ENCODE assay signal across 8 cellular contexts in the genomic region with DNA sequence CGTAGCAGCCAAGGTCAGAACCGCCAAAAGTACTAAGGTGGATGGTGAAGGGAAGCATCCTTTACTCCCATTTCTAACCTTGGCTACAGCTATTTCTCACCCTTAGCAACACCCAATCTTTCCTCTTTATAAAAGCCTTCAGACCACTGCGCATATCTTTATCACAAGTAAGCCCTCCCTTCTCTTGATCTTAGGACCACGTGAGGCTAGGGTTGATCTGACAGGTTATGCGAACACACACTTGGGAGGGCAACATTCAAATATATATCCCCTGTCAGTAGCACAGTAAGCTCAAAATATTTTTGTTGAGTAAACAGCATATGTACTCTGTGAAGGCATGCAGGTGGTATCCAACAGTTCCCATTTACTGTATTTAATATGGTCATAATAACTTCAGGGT. TPM values are rescaled to one million over a fixed set of nuclear protein-coding genes. Genes with fewer than 3 reads are reported as not detected.
DNase-seq lines count a peak whose midpoint lies in the region; TF ChIP-seq lines count a peak whose summit lies in the region.

No MANE protein-coding gene starts in this region.

- peaks cover 21% of the 10 kb centered on the region for H3K4me1 ChIP-seq in Caco-2
- peaks cover 14 to 24% of the 10 kb centered on the region in 2 donors for H3K4me1 ChIP-seq in duodenal mucosa (ENCODE audit: control insufficient read depth in 1 of 2, insufficient read depth in 2 of 2, low read length in 2 of 2)
- H3K4me1 ChIP-seq in osteoblast (ENCODE audit: insufficient read depth, low read length): peaks cover 33% of the 10 kb centered on the region
- peaks cover 13% of the 10 kb centered on the region for H3K4me1 ChIP-seq in HAP-1

- H3K27ac ChIP-seq in duodenal mucosa (ENCODE audit: low read depth, low read length): no peak overlapping the region
- H3K27ac ChIP-seq in osteoblast (ENCODE audit: low read depth, low read length): peak overlapping the region; percentile 79

- H3K27me3 Mint-ChIP-seq in Caco-2 (ENCODE audit: insufficient read depth, unreplicated experiment): no peaks in the 10 kb centered on the region

- H3K9me3 ChIP-seq in Caco-2 (no peaks in the 10 kb centered on the region), MG63 (no peaks in the 10 kb centered on the region), duodenal mucosa (ENCODE audit: control insufficient read depth in 1 of 2, low read length in 2 of 2) (no peaks in the 10 kb centered on the region), osteoblast (ENCODE audit: low read depth, low read length) (no peaks in the 10 kb centered on the region), HAP-1 (no peaks in the 10 kb centered on the region)

- no peaks in the 10 kb centered on the region for H3K36me3 Mint-ChIP-seq in Caco-2 (ENCODE audit: insufficient read depth, unreplicated experiment)

- H3K4me3 ChIP-seq in Caco-2 (ENCODE audit: low read depth, low read length) (peak overlapping the region; percentile 86), MG63 (peak overlapping the region; percentile 61), duodenal mucosa (ENCODE audit: low read depth in 1 of 2, low read length in 2 of 2) (peak overlapping the region; percentile 84 to 89), osteoblast (ENCODE audit: insufficient read depth, low read length) (peak overlapping the region; percentile 74), HAP-1 (no peak overlapping the region; the same call in 1 of the 2 replicates)

- TF ChIP-seq CTCF in Caco-2 (IDR thresholded peaks at IDR 0.05; ENCODE audit: insufficient read depth in 1 of 2, low read depth in 1 of 2, low read length in 1 of 2, severe bottlenecking in 1 of 2, unreplicated experiment in 1 of 2) (no peak), osteoblast (IDR thresholded peaks at IDR 0.05; ENCODE audit: extremely low read depth, low read depth, low read length) (no peak)

- no peaks in the 10 kb centered on the region for H3K36me3 ChIP-seq in Caco-2 (ENCODE audit: control insufficient read depth, insufficient read depth, low read length)
- H3K36me3 ChIP-seq in MG63: no peaks in the 10 kb centered on the region
- no peaks in the 10 kb centered on the region for H3K36me3 ChIP-seq in duodenal mucosa (ENCODE audit: control insufficient read depth in 1 of 2, insufficient read depth in 2 of 2, low read length in 2 of 2)
- H3K36me3 ChIP-seq in osteoblast (ENCODE audit: insufficient read depth, low read length): no peaks in the 10 kb centered on the region
- H3K36me3 ChIP-seq in HAP-1 (replicated peaks): no peaks in the 10 kb centered on the region

- BruUV-seq in Caco-2 (replicated peaks; lab: Mats Ljungman, UMichigan): no TSS peak

- peak overlapping the region; percentile 83 for H3K4me3 Mint-ChIP-seq in Caco-2 (ENCODE audit: unreplicated experiment)

- peak overlapping the region; percentile 9 for H3K27ac Mint-ChIP-seq in Caco-2 (ENCODE audit: unreplicated experiment)

- DNase-seq in Caco-2 (no peak), MG63 (no peak), osteoblast (ENCODE audit: insufficient read length, low spot score, missing footprints) (no peak), mucosa of gallbladder (ENCODE audit: low spot score) (no peak), dedifferentiated amniotic fluid mesenchymal stem cell (ENCODE audit: extremely low spot score) (no peak), HAP-1 (ENCODE audit: low spot score in 2 of 2) (no peak), DMS79 treated with DMSO at 0.1 percent for 48 hours (lab: John Stamatoyannopoulos, UW) (no peak)

- H2AFZ ChIP-seq in osteoblast (ENCODE audit: low read length): peak overlapping the region; percentile 55

- intact Hi-C loops in Caco-2 (cut with micrococcal nuclease; ENCODE audit: unreplicated experiment): loop anchor here (5.0 kb wide), 1 partner anchor 39 kb away; no protein-coding TSS in a partner anchor

- H3K9ac ChIP-seq in duodenal mucosa (ENCODE audit: low read depth in 1 of 2, low read length in 2 of 2): peak overlapping the region; percentile 8 to 73

- H4K20me1 ChIP-seq in osteoblast (ENCODE audit: insufficient read depth, low read length): no peaks in the 10 kb centered on the region

- in situ Hi-C loops in HAP-1 (cut with MboI; ENCODE audit: low sequenced_read_pairs): no loop called here

- POLR2A ChIA-PET in Caco-2 (lab: Charles Lee): no interaction called here

- H3K27me3 ChIP-seq in Caco-2 (replicated peaks; ENCODE audit: control insufficient read depth, insufficient read depth, low read length) (no peaks in the 10 kb centered on the region), MG63 (no peaks in the 10 kb centered on the region), duodenal mucosa (ENCODE audit: control insufficient read depth in 1 of 2, insufficient read depth in 2 of 2, low read length in 2 of 2) (no peaks in the 10 kb centered on the region), osteoblast (ENCODE audit: insufficient read depth, low read length) (no peaks in the 10 kb centered on the region), HAP-1 (ENCODE audit: low read depth) (no peaks in the 10 kb centered on the region)

- peaks cover 38% of the 10 kb centered on the region for H3K79me2 ChIP-seq in osteoblast (ENCODE audit: insufficient read depth, low read length)

- H3K4me1 Mint-ChIP-seq in Caco-2 (ENCODE audit: low read depth, unreplicated experiment): peaks cover 13% of the 10 kb centered on the region

- H3K9me3 Mint-ChIP-seq in Caco-2 (ENCODE audit: unreplicated experiment): no peaks in the 10 kb centered on the region

- CTCF ChIA-PET in Caco-2 (lab: Charles Lee): interaction anchor here (1.9 kb wide), 1 partner anchor 84 kb away, joined by 7 read pairs; no protein-coding TSS in a partner anchor

- peak overlapping the region; percentile 89 for H3K4me2 ChIP-seq in osteoblast (ENCODE audit: insufficient read depth, low read length)

RNA-seq across cellular contexts. Expression of gene ARSB, which starts 1.5 kb away (rescaled TPM):
- 17.4 and 17.9 TPM in 2 replicates for total RNA-seq in Caco-2 (2022)
- total RNA-seq in MG63 (2014; rRNA removed; shearing (Covaris generic); ENCODE audit: low replicate concordance): 10.2 and 10.3 TPM in 2 replicates
- total RNA-seq in osteoblast: 33.6 and 38.4 TPM in 2 replicates
- total RNA-seq in mucosa of gallbladder: 13.6 TPM
